8 cellular contexts compared by ENCODE assay signal in the genomic region with DNA sequence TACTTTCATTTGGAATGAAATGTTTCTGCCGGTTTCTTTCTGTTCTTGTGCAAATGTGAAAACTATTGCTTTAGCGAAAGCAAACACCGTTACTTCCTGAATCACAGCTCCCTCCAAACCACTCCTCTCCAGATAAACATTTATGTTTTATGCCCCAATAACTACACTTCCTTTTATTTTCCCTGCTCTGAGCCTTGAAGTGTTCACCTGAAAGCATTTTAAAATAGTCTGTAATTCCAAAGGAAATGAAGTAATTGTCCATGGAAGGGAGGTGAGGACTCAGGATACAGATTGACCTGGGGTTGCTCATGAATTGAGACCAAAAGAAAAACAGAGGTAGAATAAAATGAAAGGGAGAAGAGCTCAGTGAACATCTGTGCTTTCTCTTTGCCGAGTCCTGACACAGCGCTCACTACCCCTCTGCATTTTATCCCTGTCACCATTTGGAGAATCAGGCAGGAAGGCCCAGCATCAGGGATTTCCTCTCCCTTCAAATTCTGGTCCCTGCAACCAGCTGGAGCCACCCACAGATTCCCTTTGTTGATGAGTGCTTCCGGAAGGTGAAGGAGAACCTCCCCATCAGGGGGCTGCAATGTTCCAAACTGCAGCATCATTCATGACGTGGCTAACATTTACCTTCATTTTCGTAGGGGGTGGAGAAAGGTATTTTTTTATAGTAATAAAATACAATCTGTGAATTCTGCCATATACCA.
DNase-seq lines count a peak whose midpoint lies in the region; ATAC-seq, FAIRE-seq and TF ChIP-seq lines count a peak whose summit lies in the region.

No MANE protein-coding gene starts in this region.

- CTCF ChIA-PET in A549 (lab: Yijun Ruan, JAX): interaction anchor here (0.9 kb wide), 1 partner anchor 135 kb away, joined by 3 read pairs; no protein-coding TSS in a partner anchor
- CTCF ChIA-PET in activated CD8-positive, alpha-beta T cell treated with anti-CD3 and anti-CD28 coated beads, Interleukin-2, amount 10 ng/mL, durations not matched to agents 7 days and 5 days (lab: Charles Lee): no interaction called here

- no peak for FAIRE-seq in A549 (lab: Jason Lieb, UNC)

- peak overlapping the region; percentile 39 for H3K4me3 Mint-ChIP-seq in activated CD8-positive, alpha-beta T cell treated with anti-CD3 and anti-CD28 coated beads, Interleukin-2, amount 10 ng/mL, durations not matched to agents 7 days and 5 days
- peak overlapping the region; percentile 82 for H3K4me3 Mint-ChIP-seq in memory B cell

- H3K27me3 Mint-ChIP-seq in activated CD8-positive, alpha-beta T cell treated with anti-CD3 and anti-CD28 coated beads, Interleukin-2, amount 10 ng/mL, durations not matched to agents 7 days and 5 days (ENCODE audit: low read depth): no peaks in the 10 kb centered on the region
- no peaks in the 10 kb centered on the region for H3K27me3 Mint-ChIP-seq in memory B cell

- H3K4me2 ChIP-seq in A549: peak overlapping the region; percentile 73

- no peak overlapping the region for H3K4me3 ChIP-seq in A549

- no peak; a peak in 2 of 6 replicates for ATAC-seq in A549
- ATAC-seq in HG02943 (IDR thresholded peaks at IDR 0.05; ENCODE audit: low read depth, unreplicated experiment): peak; percentile 32
- ATAC-seq in activated CD8-positive, alpha-beta T cell treated with anti-CD3 and anti-CD28 coated beads, Interleukin-2, amount 10 ng/mL, durations not matched to agents 7 days and 5 days: no peak
- ATAC-seq in memory B cell (ENCODE audit: low read depth): peak; percentile 46
- no peak for ATAC-seq in HG02884 (IDR thresholded peaks at IDR 0.05; ENCODE audit: unreplicated experiment)

- H3K36me3 Mint-ChIP-seq in activated CD8-positive, alpha-beta T cell treated with anti-CD3 and anti-CD28 coated beads, Interleukin-2, amount 10 ng/mL, durations not matched to agents 7 days and 5 days (ENCODE audit: low read depth): no peaks in the 10 kb centered on the region
- no peaks in the 10 kb centered on the region for H3K36me3 Mint-ChIP-seq in memory B cell

- POLR2A ChIA-PET in A549 (lab: Yijun Ruan, JAX): no interaction called here
- POLR2A ChIA-PET in activated CD8-positive, alpha-beta T cell treated with anti-CD3 and anti-CD28 coated beads, Interleukin-2, amount 10 ng/mL, durations not matched to agents 7 days and 5 days (lab: Charles Lee): no interaction called here

- no peaks in the 10 kb centered on the region for H3K9me3 Mint-ChIP-seq in activated CD8-positive, alpha-beta T cell treated with anti-CD3 and anti-CD28 coated beads, Interleukin-2, amount 10 ng/mL, durations not matched to agents 7 days and 5 days (ENCODE audit: insufficient read depth)
- no peaks in the 10 kb centered on the region for H3K9me3 Mint-ChIP-seq in memory B cell

- peak overlapping the region; percentile 77 to 89 for H3K27ac ChIP-seq in A549

- H3K4me1 ChIP-seq in A549: peaks cover 29% of the 10 kb centered on the region

- TF ChIP-seq EP300 in A549 (IDR thresholded peaks at IDR 0.05): no peak

- WGBS in A549 (ENCODE audit: missing lambda C conversion rate): 39% methylated on average over 8 of the region's 8 CpGs

- no peaks in the 10 kb centered on the region for H3K9me3 ChIP-seq in A549

- no peak for TF ChIP-seq RAD21 in A549 (conservative IDR thresholded peaks at IDR 0.05 in 1 of 2, IDR thresholded peaks at IDR 0.05 in 1 of 2)

- H3K4me1 Mint-ChIP-seq in activated CD8-positive, alpha-beta T cell treated with anti-CD3 and anti-CD28 coated beads, Interleukin-2, amount 10 ng/mL, durations not matched to agents 7 days and 5 days (ENCODE audit: low read depth): peaks cover 45% of the 10 kb centered on the region
- peaks cover 26% of the 10 kb centered on the region for H3K4me1 Mint-ChIP-seq in memory B cell

- H3K27ac Mint-ChIP-seq in activated CD8-positive, alpha-beta T cell treated with anti-CD3 and anti-CD28 coated beads, Interleukin-2, amount 10 ng/mL, durations not matched to agents 7 days and 5 days: peak overlapping the region; percentile 77
- peak overlapping the region; percentile 91 for H3K27ac Mint-ChIP-seq in memory B cell

- no peak for DNase-seq in A549 (ENCODE audit: low read depth in 1 of 2, low spot score in 1 of 2)
- no peak for DNase-seq in activated CD8-positive, alpha-beta T cell treated with anti-CD3 and anti-CD28 coated beads, Interleukin-2, amount 10 ng/mL, durations not matched to agents 7 days and 5 days
- no peak for DNase-seq in memory B cell (ENCODE audit: low spot score in 2 of 2)
- DNase-seq in Ammon's horn (ENCODE audit: low spot score): no peak
- DNase-seq in GM10266 (ENCODE audit: extremely low spot score): no peak
- no peak for DNase-seq in activated effector memory CD4-positive, alpha-beta T cell treated with anti-CD3 and anti-CD28 coated beads, Interleukin-2, amount 50 U/mL, for 16 hours

- TF ChIP-seq CTCF in A549 (IDR thresholded peaks at IDR 0.05) (no peak), GM10266 (IDR thresholded peaks at IDR 0.05; ENCODE audit: control insufficient read depth, insufficient read depth, low read depth, missing control alignments) (no peak)

- no peak for TF ChIP-seq POLR2A in A549 (IDR thresholded peaks at IDR 0.05; ENCODE audit: low read length)

TF ChIP-seq in A549, 52 proteins besides CTCF, POLR2A, EP300 and RAD21:
- TF ChIP-seq JUN (IDR thresholded peaks at IDR 0.05): no peak
- no peak for TF ChIP-seq TP53 (CRISPR knock-in tag; IDR thresholded peaks at IDR 0.05)
- TF ChIP-seq HEYL (CRISPR knock-in tag; IDR thresholded peaks at IDR 0.05): no peak
- TF ChIP-seq EHMT2 (IDR thresholded peaks at IDR 0.05; ENCODE audit: low read depth): no peak
- TF ChIP-seq ZNF302 (CRISPR knock-in tag; IDR thresholded peaks at IDR 0.05): no peak
- TF ChIP-seq SMC3 (IDR thresholded peaks at IDR 0.05): no peak
- TF ChIP-seq, protein P1, sequence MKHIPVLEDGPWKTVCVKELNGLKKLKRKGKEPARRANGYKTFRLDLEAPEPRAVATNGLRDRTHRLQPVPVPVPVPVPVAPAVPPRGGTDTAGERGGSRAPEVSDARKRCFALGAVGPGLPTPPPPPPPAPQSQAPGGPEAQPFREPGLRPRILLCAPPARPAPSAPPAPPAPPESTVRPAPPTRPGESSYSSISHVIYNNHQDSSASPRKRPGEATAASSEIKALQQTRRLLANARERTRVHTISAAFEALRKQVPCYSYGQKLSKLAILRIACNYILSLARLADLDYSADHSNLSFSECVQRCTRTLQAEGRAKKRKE (CRISPR knock-in tag; IDR thresholded peaks at IDR 0.05; ENCODE audit: low read depth): no peak
- no peak for TF ChIP-seq JUNB (IDR thresholded peaks at IDR 0.05)

Comparison
In these comparisons a context has a peak if more than half of its experiments do, and no peak if none do; other contexts are left out.
1. ATAC-seq: peak in HG02943 (single experiment) and memory B cell (single experiment); none in A549 (0 of 2), activated CD8-positive, alpha-beta T cell treated with anti-CD3 and anti-CD28 coated beads, Interleukin-2, amount 10 ng/mL, durations not matched to agents 7 days and 5 days (single experiment) and HG02884 (single experiment).